In genomic region chr2:53767405-53768232, GRCh38 we compare ENCODE assay signal across 8 cellular contexts. TPM values are rescaled to one million over a fixed set of nuclear protein-coding genes. Genes with fewer than 3 reads are reported as not detected.
DNase-seq lines count a peak whose midpoint lies in the region; ATAC-seq and TF ChIP-seq lines count a peak whose summit lies in the region.

Gene CHAC2 (plus strand): TSS chr2:53767804. CDS start chr2:53767887, 83 bp downstream.

- no peaks in the 10 kb centered on the region for H3K9me3 ChIP-seq in T-helper 17 cell (ENCODE audit: control insufficient read depth, low read length, poor library complexity, severe bottlenecking)
- H3K9me3 ChIP-seq in right atrium auricular region: no peaks in the 10 kb centered on the region
- H3K9me3 ChIP-seq in vagina: no peaks in the 10 kb centered on the region

- H3K4me3 ChIP-seq in right atrium auricular region: peak within 1 kb of the TSS; percentile 76 to 79
- H3K4me3 ChIP-seq in vagina: peak within 1 kb of the TSS; percentile 65 to 74

- TF ChIP-seq POLR2A in vagina (IDR thresholded peaks at IDR 0.05): no peak

- H3K27me3 Mint-ChIP-seq in T-helper 17 cell: no peaks in the 10 kb centered on the region

- H3K36me3 Mint-ChIP-seq in T-helper 17 cell (ENCODE audit: low read depth): no peaks in the 10 kb centered on the region

- intact Hi-C loops in vagina (cut with DNase I): no loop called here

- ATAC-seq in GM18499 (IDR thresholded peaks at IDR 0.05; ENCODE audit: insufficient read depth, unreplicated experiment): peak; percentile 77
- peak; percentile 91 for ATAC-seq in HG02885 (IDR thresholded peaks at IDR 0.05; ENCODE audit: poor library complexity, unreplicated experiment)
- ATAC-seq in T-helper 17 cell: peak; percentile 93

- peak in 1 of 2 donors; percentile 59 for TF ChIP-seq CTCF in right atrium auricular region (IDR thresholded peaks at IDR 0.05)
- peak in 1 of 3 experiments; percentile 55 for TF ChIP-seq CTCF in vagina (IDR thresholded peaks at IDR 0.05)

- H3K27ac ChIP-seq in angular gyrus (ENCODE audit: low read depth, low read length) (peak within 1 kb of the TSS; percentile 51), right atrium auricular region (peak within 1 kb of the TSS; percentile 76 to 79), vagina (peak within 1 kb of the TSS; percentile 76)

- H3K4me1 ChIP-seq in right atrium auricular region (peaks cover 0 to 12% of the 10 kb centered on the region in 2 donors), vagina (peaks cover 17% of the 10 kb centered on the region)

- H3K4me3 Mint-ChIP-seq in T-helper 17 cell: peak within 1 kb of the TSS; percentile 93

- H3K27me3 ChIP-seq in right atrium auricular region (no peaks in the 10 kb centered on the region), vagina (no peaks in the 10 kb centered on the region)

- H3K36me3 ChIP-seq in right atrium auricular region (peaks cover 8% of the 10 kb centered on the region), vagina (peaks cover 0 to 8% of the 10 kb centered on the region in 2 donors)

- DNase-seq in NCI-H1694 (lab: John Stamatoyannopoulos, UW) (peak; percentile 73), T-helper 17 cell (peak; percentile 76 to 78 (median 77)), right atrium auricular region (ENCODE audit: low spot score) (peak; percentile 87), putamen (ENCODE audit: low spot score) (peak; percentile 83), vagina (ENCODE audit: extremely low spot score in 2 of 2) (no peak)

- H3K27ac Mint-ChIP-seq in T-helper 17 cell: peak within 1 kb of the TSS; percentile 95

- peaks cover 17% of the 10 kb centered on the region for H3K4me1 Mint-ChIP-seq in T-helper 17 cell

RNA-seq across cellular contexts. Expression of gene CHAC2, which starts in this region (rescaled TPM):
- total RNA-seq in T-helper 17 cell (under 1 TPM; 0.42 to 0.76 TPM), right atrium auricular region (1 to 10 TPM; 3.3 to 4.3 TPM), vagina (1.7 TPM)

Comparison
In these comparisons a context has a peak if more than half of its experiments do, and no peak if none do; other contexts are left out.
1. Peak in DNase-seq and ATAC-seq in T-helper 17 cell; RNA of the gene not detected or under 1 TPM.
2. DNase-seq: peak in NCI-H1694 (single experiment), right atrium auricular region (single experiment) and putamen (single experiment); none in vagina (0 of 2).
3. Peak in every context shown above with its lines, with median percentiles within 50 percentile points of each other: ATAC-seq and H3K27ac ChIP-seq.